9 cellular contexts compared by ENCODE assay signal in the genomic region with DNA sequence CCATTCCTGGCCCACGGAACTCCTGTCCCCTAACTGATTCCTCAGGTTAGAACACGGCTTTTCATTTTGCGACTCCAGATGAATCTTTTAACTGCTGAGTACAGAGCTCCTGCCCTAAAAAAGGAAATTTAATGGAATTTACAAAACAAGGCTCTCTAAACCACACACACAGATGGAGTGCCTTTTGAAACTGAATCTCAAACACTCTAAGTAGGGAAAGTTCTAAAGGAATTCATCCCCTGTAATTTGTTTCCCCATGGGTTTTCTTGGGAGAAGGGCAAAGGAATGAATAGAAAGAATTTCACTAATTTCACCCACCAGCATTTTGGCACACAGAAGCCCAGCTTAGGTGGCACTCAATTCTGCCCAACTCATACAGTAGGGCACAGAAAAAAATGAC.
DNase-seq lines count a peak whose midpoint lies in the region; ATAC-seq and TF ChIP-seq lines count a peak whose summit lies in the region.
"Had no signal": no experiment of that assay in that cellular context is flagged by ENCODE, and none has a peak within 500 bp of the region (broad histone marks: within the 10 kb centered on the region; RNA-seq: fewer than 3 reads in every experiment).

No MANE protein-coding gene starts in this region.

- H3K36me3 ChIP-seq in ascending aorta = no peaks in the 10 kb centered on the region
- peaks cover 6 to 28% of the 10 kb centered on the region in 2 experiments for H3K36me3 ChIP-seq in mesenchymal stem cell (ENCODE audit: control insufficient read depth in 1 of 2, insufficient read depth in 2 of 2, low read depth in 1 of 2, low read length in 2 of 2)
- peaks cover 6% of the 10 kb centered on the region for H3K36me3 ChIP-seq in thoracic aorta

- H2BK15ac ChIP-seq in mesenchymal stem cell (ENCODE audit: low read depth, poor library complexity, severe bottlenecking) = no peak overlapping the region

- no peak overlapping the region for H2AK5ac ChIP-seq in mesenchymal stem cell (ENCODE audit: low read length, severe bottlenecking)

- H3K4me1 Mint-ChIP-seq in activated CD8-positive, alpha-beta memory T cell treated with anti-CD3 and anti-CD28 coated beads, Interleukin-2, amount 10 ng/mL, durations not matched to agents 7 days and 5 days = peaks cover 49% of the 10 kb centered on the region

- no peaks in the 10 kb centered on the region for H3K27me3 Mint-ChIP-seq in activated CD8-positive, alpha-beta memory T cell treated with anti-CD3 and anti-CD28 coated beads, Interleukin-2, amount 10 ng/mL, durations not matched to agents 7 days and 5 days

- no peak overlapping the region for H2BK5ac ChIP-seq in mesenchymal stem cell (ENCODE audit: low read depth, low read length, poor library complexity, severe bottlenecking)

- peak overlapping the region; percentile 1 for H2AFZ ChIP-seq in mesenchymal stem cell (ENCODE audit: low read depth, low read length)

- intact Hi-C loops in ascending aorta (cut with DNase I) = no loop called here

- no peak overlapping the region for H3K14ac ChIP-seq in mesenchymal stem cell (ENCODE audit: low read length in 2 of 2)

- H4K8ac ChIP-seq in mesenchymal stem cell (ENCODE audit: low read length) = peak overlapping the region; percentile 47

- peak overlapping the region; percentile 60 to 72 for H3K27ac ChIP-seq in ascending aorta
- no peak overlapping the region for H3K27ac ChIP-seq in mesenchymal stem cell (ENCODE audit: low read length, poor library complexity, severe bottlenecking)
- H3K27ac ChIP-seq in thoracic aorta = peak overlapping the region; percentile 69 to 78

- WGBS in mesenchymal stem cell = 73% methylated on average over 3 of the region's 3 CpGs

- TF ChIP-seq CTCF in ascending aorta (IDR thresholded peaks at IDR 0.05) = no peak
- TF ChIP-seq CTCF in thoracic aorta (IDR thresholded peaks at IDR 0.05) = no peak

- no peaks in the 10 kb centered on the region for H3K79me1 ChIP-seq in mesenchymal stem cell (replicated peaks; ENCODE audit: low read length, poor library complexity, severe bottlenecking)

- peak overlapping the region; percentile 66 for H3K27ac Mint-ChIP-seq in activated CD8-positive, alpha-beta memory T cell treated with anti-CD3 and anti-CD28 coated beads, Interleukin-2, amount 10 ng/mL, durations not matched to agents 7 days and 5 days

- H3K4me1 ChIP-seq in ascending aorta (peaks cover 0 to 4% of the 10 kb centered on the region in 2 donors), mesenchymal stem cell (ENCODE audit: control insufficient read depth, insufficient read depth, low read depth, low read length) (no peaks in the 10 kb centered on the region), thoracic aorta (ENCODE audit: control insufficient read depth in 1 of 2, low read depth in 2 of 2) (peaks cover 8 to 20% of the 10 kb centered on the region in 2 donors)

- peak overlapping the region; percentile 71 for H3K9ac ChIP-seq in mesenchymal stem cell (ENCODE audit: low read length)

- H3K23ac ChIP-seq in mesenchymal stem cell (ENCODE audit: low read length in 2 of 2) = no peak overlapping the region

- H2BK120ac ChIP-seq in mesenchymal stem cell (ENCODE audit: low read depth, low read length) = no peak overlapping the region

- H3K9me3 Mint-ChIP-seq in activated CD8-positive, alpha-beta memory T cell treated with anti-CD3 and anti-CD28 coated beads, Interleukin-2, amount 10 ng/mL, durations not matched to agents 7 days and 5 days (ENCODE audit: low read depth) = no peaks in the 10 kb centered on the region

- peaks cover 36% of the 10 kb centered on the region for H3K36me3 Mint-ChIP-seq in activated CD8-positive, alpha-beta memory T cell treated with anti-CD3 and anti-CD28 coated beads, Interleukin-2, amount 10 ng/mL, durations not matched to agents 7 days and 5 days

- CTCF ChIA-PET in activated CD8-positive, alpha-beta memory T cell treated with anti-CD3 and anti-CD28 coated beads, Interleukin-2, amount 10 ng/mL, durations not matched to agents 7 days and 5 days (lab: Charles Lee) = interaction anchor here (0.8 to 2.8 kb wide), 3 partner anchors 11 to 115 kb away, joined by 3 to 7 read pairs (median 3); no protein-coding TSS in a partner anchor

- H3K4me3 Mint-ChIP-seq in activated CD8-positive, alpha-beta memory T cell treated with anti-CD3 and anti-CD28 coated beads, Interleukin-2, amount 10 ng/mL, durations not matched to agents 7 days and 5 days = no peak overlapping the region

- no peak overlapping the region for H3K4me2 ChIP-seq in mesenchymal stem cell (ENCODE audit: low read length, poor library complexity, severe bottlenecking)

- no peak for ATAC-seq in activated CD8-positive, alpha-beta memory T cell treated with anti-CD3 and anti-CD28 coated beads, Interleukin-2, amount 10 ng/mL, durations not matched to agents 7 days and 5 days
- ATAC-seq in thoracic aorta (ENCODE audit: insufficient number of reproducible peaks, low FRiP score, low read depth) = no peak

- H3K4ac ChIP-seq in mesenchymal stem cell (ENCODE audit: low read depth in 1 of 2, low read length in 2 of 2) = no peak overlapping the region

- H4K91ac ChIP-seq in mesenchymal stem cell (ENCODE audit: low read length) = no peak overlapping the region

- H3K27me3 ChIP-seq in ascending aorta = no peaks in the 10 kb centered on the region
- H3K27me3 ChIP-seq in mesenchymal stem cell (ENCODE audit: control insufficient read depth in 1 of 2, insufficient read depth in 1 of 2, low read length in 2 of 2) = no peaks in the 10 kb centered on the region
- no peaks in the 10 kb centered on the region for H3K27me3 ChIP-seq in thoracic aorta (replicated peaks; ENCODE audit: insufficient read depth)

- H3K4me3 ChIP-seq in ascending aorta (no peak overlapping the region), mesenchymal stem cell (ENCODE audit: insufficient read depth in 1 of 2, low read depth in 1 of 2, low read length in 2 of 2) (no peak overlapping the region), thoracic aorta (no peak overlapping the region)

- DNase-seq in activated CD8-positive, alpha-beta memory T cell treated with anti-CD3 and anti-CD28 coated beads, Interleukin-2, amount 10 ng/mL, durations not matched to agents 7 days and 5 days = no peak
- no peak for DNase-seq in activated CD8-positive, alpha-beta memory T cell treated with anti-CD3 and anti-CD28 coated beads, Interleukin-2, amount 50 U/mL, for 48 hours
- DNase-seq in ascending aorta (ENCODE audit: low spot score in 2 of 2) = no peak
- no peak for DNase-seq in mesenchymal stem cell
- DNase-seq in thoracic aorta (ENCODE audit: low spot score) = no peak
- DNase-seq in AML-193 (lab: John Stamatoyannopoulos, UW) = no peak
- no peak for DNase-seq in EL
- DNase-seq in midbrain (lab: John Stamatoyannopoulos, UW) = no peak
- DNase-seq: NCI-H1092 had no signal

- H3K9me3 ChIP-seq in ascending aorta = no peaks in the 10 kb centered on the region
- H3K9me3 ChIP-seq in mesenchymal stem cell (ENCODE audit: control insufficient read depth, low read length) = no peaks in the 10 kb centered on the region
- no peaks in the 10 kb centered on the region for H3K9me3 ChIP-seq in thoracic aorta

- no peak overlapping the region for H2BK12ac ChIP-seq in mesenchymal stem cell (ENCODE audit: low read length in 2 of 2)

- no peak overlapping the region for H3K18ac ChIP-seq in mesenchymal stem cell (ENCODE audit: low read depth in 1 of 2, low read length in 2 of 2)
